ENCODE assay signal across 8 cellular contexts in the genomic region with DNA sequence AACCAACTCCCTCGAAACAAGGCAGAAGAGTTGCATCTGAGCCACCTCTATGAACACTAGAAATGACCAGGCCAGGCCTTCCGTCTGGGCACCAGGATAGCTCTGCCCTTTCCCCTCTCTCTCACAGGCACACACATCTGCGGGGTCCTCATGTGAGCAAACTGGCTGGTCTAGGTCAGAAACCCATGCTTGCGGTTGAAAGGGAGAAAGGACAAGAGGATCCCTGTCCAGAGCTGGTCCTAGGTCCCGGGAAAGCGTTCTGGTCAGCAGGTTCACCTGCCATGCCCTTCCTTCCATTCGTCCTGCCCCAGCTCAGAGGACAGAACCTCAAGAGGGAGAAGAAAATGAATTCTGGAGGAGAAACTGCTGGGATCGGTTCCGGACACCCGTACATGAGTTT. TPM values are rescaled to one million over a fixed set of nuclear protein-coding genes. Genes with fewer than 3 reads are reported as not detected.
DNase-seq lines count a peak whose midpoint lies in the region; ATAC-seq, FAIRE-seq and TF ChIP-seq lines count a peak whose summit lies in the region.

No MANE protein-coding gene starts in this region.

- H3K4me1 ChIP-seq in HCT116 (ENCODE audit: control insufficient read depth in 1 of 2, insufficient read depth in 2 of 2, low read length in 2 of 2) (peaks cover 44 to 84% of the 10 kb centered on the region in 2 experiments), iPS-15b (ENCODE audit: control insufficient read depth, insufficient read depth, low read length) (peaks cover 25% of the 10 kb centered on the region), small intestine (ENCODE audit: control insufficient read depth in 2 of 2, insufficient read depth in 1 of 2, low read depth in 1 of 2, low read length in 1 of 2) (peaks cover 15 to 30% of the 10 kb centered on the region in 2 donors)

- WGBS in small intestine, 3 donors, result 82 to 85% (median 84%) methylated on average over 10 of the region's 10 CpGs

- peak overlapping the region; percentile 93 for H3K4me2 ChIP-seq in HCT116 (ENCODE audit: low read length)

- no peaks in the 10 kb centered on the region for H4K20me1 ChIP-seq in HCT116 (ENCODE audit: insufficient read depth)

- BruUV-seq in HCT116 (replicated peaks; lab: Mats Ljungman, UMichigan), result no TSS peak

- H3K9me3 ChIP-seq in HCT116 (ENCODE audit: control insufficient read depth in 1 of 2, insufficient read depth in 1 of 2, low read depth in 1 of 2, low read length in 2 of 2) (no peaks in the 10 kb centered on the region), iPS-15b (ENCODE audit: control insufficient read depth, insufficient read depth, low read length) (no peaks in the 10 kb centered on the region), small intestine (ENCODE audit: control insufficient read depth, low read depth) (no peaks in the 10 kb centered on the region)

- H3K4me1 Mint-ChIP-seq in activated naive CD8-positive, alpha-beta T cell (ENCODE audit: low read depth), result peaks cover 46% of the 10 kb centered on the region

- H3K27ac ChIP-seq in HCT116 (ENCODE audit: low read depth, low read length) (peak overlapping the region; percentile 97), small intestine (ENCODE audit: low read depth in 1 of 2, low read length in 1 of 2) (peak overlapping the region; percentile 83 to 96)

- no peak for DNase-seq in HCT116 (ENCODE audit: low read depth, low spot score)
- no peak for DNase-seq in small intestine
- no peak for DNase-seq in GM19238 (ENCODE audit: insufficient read length, low spot score)
- DNase-seq in stimulated activated CD4-positive, alpha-beta T cell treated with anti-CD3 and anti-CD28 coated beads, Interleukin-2, amount 100 ng/mL, for 24 hours, result no peak
- DNase-seq in cortex of kidney (lab: John Stamatoyannopoulos, UW), result no peak

- H3K79me2 ChIP-seq in HCT116 (ENCODE audit: insufficient read depth, low read length), result peaks cover 51% of the 10 kb centered on the region

- CTCF ChIA-PET in HCT116 (lab: Charles Lee), result interaction anchor here (1.5 to 2.7 kb wide), 2 partner anchors 15 to 18 kb away, joined by 5 to 12 read pairs; no protein-coding TSS in a partner anchor

- TF ChIP-seq POLR2A in HCT116 (IDR thresholded peaks at IDR 0.05; ENCODE audit: borderline replicate concordance, extremely low read depth, insufficient read depth, insufficient read length), result no peak

- no peaks in the 10 kb centered on the region for H3K9me3 Mint-ChIP-seq in activated naive CD8-positive, alpha-beta T cell (ENCODE audit: low read depth)

- H3K27ac Mint-ChIP-seq in activated naive CD8-positive, alpha-beta T cell, result peak overlapping the region; percentile 64

- H3K36me3 ChIP-seq in HCT116 (ENCODE audit: control insufficient read depth in 1 of 2, insufficient read depth in 2 of 2, low read length in 2 of 2) (no peaks in the 10 kb centered on the region), iPS-15b (ENCODE audit: control insufficient read depth, insufficient read depth, low read length) (no peaks in the 10 kb centered on the region), small intestine (ENCODE audit: control insufficient read depth in 2 of 2, insufficient read depth in 2 of 2, low read length in 2 of 2) (peaks cover 0 to 2% of the 10 kb centered on the region in 2 donors)

- ATAC-seq in HCT116, result no peak
- no peak for ATAC-seq in GM19397 (IDR thresholded peaks at IDR 0.05; ENCODE audit: unreplicated experiment)

- POLR2A ChIA-PET in HCT116 (lab: Charles Lee), result interaction anchor here (1.2 to 1.6 kb wide), 3 partner anchors 8 to 18 kb away, joined by 3 read pairs; no protein-coding TSS in a partner anchor

- FAIRE-seq in small intestine (lab: Jason Lieb, UNC), result no peak

- H2AFZ ChIP-seq in HCT116 (ENCODE audit: low read depth, low read length, poor library complexity, severe bottlenecking), result no peak overlapping the region

- RAD21 ChIA-PET in HCT116 (lab: Charles Lee; ENCODE audit: low non-redundant PET in 1 of 2, low total read pairs in 2 of 2, uncharacterized antibody in 2 of 2, unreplicated experiment in 2 of 2), result no interaction called here

- H3K9ac ChIP-seq in HCT116 (ENCODE audit: low read length), result peak overlapping the region; percentile 100
- peak overlapping the region; percentile 42 for H3K9ac ChIP-seq in iPS-15b (ENCODE audit: low read depth, low read length)

- H3K4me3 ChIP-seq in HCT116 (replicated peaks in 1 of 2; ENCODE audit: low read depth in 1 of 2, low read length in 2 of 2) (peak overlapping the region; percentile 33 to 96; a peak in 3 of 4 replicates), iPS-15b (ENCODE audit: low read depth, low read length) (peak overlapping the region; percentile 54), small intestine (ENCODE audit: low read depth in 1 of 2, low read length in 2 of 2) (peak overlapping the region in 1 of 2 donors; percentile 53)

- no peak for TF ChIP-seq RAD21 in HCT116 (IDR thresholded peaks at IDR 0.05; ENCODE audit: low read depth)

- H3K27me3 Mint-ChIP-seq in activated naive CD8-positive, alpha-beta T cell, result no peaks in the 10 kb centered on the region

- no peak for TF ChIP-seq CTCF in HCT116 (IDR thresholded peaks at IDR 0.05 in 2 of 3, conservative IDR thresholded peaks at IDR 0.05 in 1 of 3; ENCODE audit: borderline replicate concordance in 1 of 3, insufficient read depth in 1 of 3, low read depth in 2 of 3, low read length in 2 of 3)

- intact Hi-C loops in HCT116 (cut with micrococcal nuclease), result no loop called here

- peak overlapping the region; percentile 73 for H3K4me3 Mint-ChIP-seq in activated naive CD8-positive, alpha-beta T cell

- no peaks in the 10 kb centered on the region for H3K36me3 Mint-ChIP-seq in activated naive CD8-positive, alpha-beta T cell

- no peaks in the 10 kb centered on the region for H3K9me2 ChIP-seq in HCT116 (ENCODE audit: insufficient read depth)

- H3K27me3 ChIP-seq in HCT116 (ENCODE audit: insufficient read depth, low read length) (no peaks in the 10 kb centered on the region), iPS-15b (ENCODE audit: control insufficient read depth, insufficient read depth, low read length) (no peaks in the 10 kb centered on the region), small intestine (ENCODE audit: control insufficient read depth in 2 of 2, insufficient read depth in 2 of 2, low read length in 2 of 2) (no peaks in the 10 kb centered on the region)

TF ChIP-seq in HCT116, 20 proteins besides CTCF, POLR2A, EP300 and RAD21:
- TF ChIP-seq EZH2phosphoT487 (IDR thresholded peaks at IDR 0.05; ENCODE audit: borderline replicate concordance) (no peak), SP1 (IDR thresholded peaks at IDR 0.05; ENCODE audit: low read depth) (no peak), YY1 (IDR thresholded peaks at IDR 0.05; ENCODE audit: extremely low read depth, insufficient replicate concordance, low read depth, low read length) (no peak), EGR1 (IDR thresholded peaks at IDR 0.05; ENCODE audit: low read depth) (no peak), ZFX (IDR thresholded peaks at IDR 0.05) (0 out of 2 replicates have a peak, but pooled peaks have one; percentile 7), EZH2 (IDR thresholded peaks at IDR 0.05) (no peak)
- TF ChIP-seq, protein P1, sequence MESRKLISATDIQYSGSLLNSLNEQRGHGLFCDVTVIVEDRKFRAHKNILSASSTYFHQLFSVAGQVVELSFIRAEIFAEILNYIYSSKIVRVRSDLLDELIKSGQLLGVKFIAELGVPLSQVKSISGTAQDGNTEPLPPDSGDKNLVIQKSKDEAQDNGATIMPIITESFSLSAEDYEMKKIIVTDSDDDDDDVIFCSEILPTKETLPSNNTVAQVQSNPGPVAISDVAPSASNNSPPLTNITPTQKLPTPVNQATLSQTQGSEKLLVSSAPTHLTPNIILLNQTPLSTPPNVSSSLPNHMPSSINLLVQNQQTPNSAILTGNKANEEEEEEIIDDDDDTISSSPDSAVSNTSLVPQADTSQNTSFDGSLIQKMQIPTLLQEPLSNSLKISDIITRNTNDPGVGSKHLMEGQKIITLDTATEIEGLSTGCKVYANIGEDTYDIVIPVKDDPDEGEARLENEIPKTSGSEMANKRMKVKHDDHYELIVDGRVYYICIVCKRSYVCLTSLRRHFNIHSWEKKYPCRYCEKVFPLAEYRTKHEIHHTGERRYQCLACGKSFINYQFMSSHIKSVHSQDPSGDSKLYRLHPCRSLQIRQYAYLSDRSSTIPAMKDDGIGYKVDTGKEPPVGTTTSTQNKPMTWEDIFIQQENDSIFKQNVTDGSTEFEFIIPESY (IDR thresholded peaks at IDR 0.05; ENCODE audit: extremely low read depth, insufficient replicate concordance, low read length), result no peak

RNA-seq across cellular contexts. Expression of a gene that starts 2.7 kb away (rescaled TPM):
- total RNA-seq in HCT116 (2021; ENCODE audit: unreplicated experiment), result 37.0 TPM
- 19.2 and 23.8 TPM in 2 replicates for polyA plus RNA-seq in HCT116 (2012)
- 10 to 100 TPM in 1 of 3 donors, 1 to 10 TPM in 2; 4.2 to 11.6 (median 4.6) TPM for polyA plus RNA-seq in small intestine
